ENCODE assay signal across 10 cellular contexts in genomic region chr5:56900395-56900794, GRCh38. TPM values are rescaled to one million over a fixed set of nuclear protein-coding genes. Genes with fewer than 3 reads are reported as not detected.
DNase-seq lines count a peak whose midpoint lies in the region; TF ChIP-seq lines count a peak whose summit lies in the region.
"Had no signal": no experiment of that assay in that cellular context is flagged by ENCODE, and none has a peak within 500 bp of the region (broad histone marks: within the 10 kb centered on the region; RNA-seq: fewer than 3 reads in every experiment).

No MANE protein-coding gene starts in this region.

- 66 to 68% (median 68%) methylated on average over 4 of the region's 4 CpGs for WGBS in ovary, 3 donors

- in situ Hi-C loops in astrocyte of the cerebellum (cut with HindIII; ENCODE audit: low sequenced_read_pairs): loop anchor here (25.0 kb wide), 1 partner anchor 362 kb away; no protein-coding TSS in a partner anchor
- in situ Hi-C loops in G401 (cut with HindIII; ENCODE audit: low sequenced_read_pairs): loop anchor here (25.0 kb wide), 1 partner anchor 362 kb away; no protein-coding TSS in a partner anchor

- H3K4me3 Mint-ChIP-seq in mesothelial cell of epicardium: no peak overlapping the region

- no peaks in the 10 kb centered on the region for H3K27me3 ChIP-seq in ovary
- H3K27me3 ChIP-seq: colonic mucosa, hepatocyte had no signal

- peaks cover 8% of the 10 kb centered on the region for H3K9me3 Mint-ChIP-seq in mesothelial cell of epicardium

- no peaks in the 10 kb centered on the region for H3K4me1 ChIP-seq in ovary (ENCODE audit: insufficient read depth)
- H3K4me1 ChIP-seq: colonic mucosa had no signal

- no peak overlapping the region for H3K27ac ChIP-seq in ovary
- H3K27ac ChIP-seq: colonic mucosa, hepatocyte had no signal

- TF ChIP-seq CTCF in astrocyte of the cerebellum (IDR thresholded peaks at IDR 0.05; ENCODE audit: low read depth, low read length, missing control alignments) (no peak), ovary (IDR thresholded peaks at IDR 0.05) (no peak), mesothelial cell of epicardium (IDR thresholded peaks at IDR 0.05; ENCODE audit: unreplicated experiment) (no peak)

- TF ChIP-seq POLR2A in ovary (IDR thresholded peaks at IDR 0.05): no peak

- H3K36me3 Mint-ChIP-seq in mesothelial cell of epicardium: peaks cover 10% of the 10 kb centered on the region

- H3K27ac Mint-ChIP-seq in mesothelial cell of epicardium: no peak overlapping the region

- H3K27me3 Mint-ChIP-seq in mesothelial cell of epicardium (ENCODE audit: low read depth): no peaks in the 10 kb centered on the region

- peak; percentile 9 for DNase-seq in ELF-1 (ENCODE audit: low read depth, low spot score)
- peak; percentile 43 for DNase-seq in LHCN-M2 (ENCODE audit: low read depth)
- DNase-seq in astrocyte of the cerebellum (ENCODE audit: low read depth): peak; percentile 3
- peak; percentile 63 for DNase-seq in kidney tubule cell (ENCODE audit: low spot score)
- no peak for DNase-seq in ovary
- no peak for DNase-seq in mesothelial cell of epicardium (ENCODE audit: low spot score in 2 of 2, unreplicated experiment in 2 of 2)
- no peak for DNase-seq in NCI-H1436 treated with DMSO at 0.1 percent for 48 hours (lab: John Stamatoyannopoulos, UW)
- no peak for DNase-seq in G401 (ENCODE audit: low spot score)

- H3K36me3 ChIP-seq in ovary: no peaks in the 10 kb centered on the region
- H3K36me3 ChIP-seq: colonic mucosa had no signal

- intact Hi-C loops in ovary (cut with DNase I): loop anchor here in 3 of 4 donors (5.0 to 10.0 kb wide), 3 partner anchors 317 to 324 kb away; no protein-coding TSS in a partner anchor

- no peak overlapping the region for H3K4me3 ChIP-seq in astrocyte of the cerebellum (ENCODE audit: low read depth, low read length)
- no peak overlapping the region for H3K4me3 ChIP-seq in ovary
- H3K4me3 ChIP-seq: colonic mucosa, hepatocyte had no signal

- TF ChIP-seq EP300 in ovary (IDR thresholded peaks at IDR 0.05): no peak

- no peaks in the 10 kb centered on the region for H3K9me3 ChIP-seq in ovary
- H3K9me3 ChIP-seq: colonic mucosa had no signal

- H3K4me1 Mint-ChIP-seq in mesothelial cell of epicardium: no peaks in the 10 kb centered on the region

RNA-seq across cellular contexts. Expression of gene SETD9, which starts 9.0 kb away (rescaled TPM):
- total RNA-seq in LHCN-M2 (2014; rRNA removed) (19.6 and 23.3 TPM in 2 replicates), ovary (1 to 10 TPM; 2.3 to 9.0 (median 7.0) TPM), mesothelial cell of epicardium (13.1 to 15.6 TPM (median 15.2 TPM) in 3 replicates)
- polyA plus RNA-seq in LHCN-M2 (2012): 10.2 TPM
- polyA plus RNA-seq in ovary: 1 to 10 TPM; 6.3 to 7.6 TPM
- 16.0 and 43.8 TPM in 2 replicates for total RNA-seq in G401 (2014; rRNA removed; shearing (Covaris generic))

RNA-seq across cellular contexts. Expression of gene MIER3, which starts 51.5 kb away (rescaled TPM):
- total RNA-seq in LHCN-M2 (2014; rRNA removed) (15.3 and 19.6 TPM in 2 replicates), ovary (10 to 100 TPM; 28.1 to 57.2 (median 41.0) TPM), mesothelial cell of epicardium (31.1 to 40.8 TPM (median 37.2 TPM) in 3 replicates)
- polyA plus RNA-seq in LHCN-M2 (2012): 2.9 TPM
- 10 to 100 TPM in 1 of 2 donors, 1 to 10 TPM in 1; 7.9 to 15.1 TPM for polyA plus RNA-seq in ovary
- total RNA-seq in G401 (2014; rRNA removed; shearing (Covaris generic)): 13.7 and 21.2 TPM in 2 replicates

Comparison
In these comparisons a context has a peak if more than half of its experiments do, and no peak if none do; other contexts are left out.
1. DNase-seq: peak in ELF-1 (single experiment), LHCN-M2 (single experiment), astrocyte of the cerebellum (single experiment) and kidney tubule cell (single experiment); none in ovary (0 of 5), mesothelial cell of epicardium (0 of 2), NCI-H1436 treated with DMSO at 0.1 percent for 48 hours (single experiment) and G401 (single experiment).